In the genomic region with DNA sequence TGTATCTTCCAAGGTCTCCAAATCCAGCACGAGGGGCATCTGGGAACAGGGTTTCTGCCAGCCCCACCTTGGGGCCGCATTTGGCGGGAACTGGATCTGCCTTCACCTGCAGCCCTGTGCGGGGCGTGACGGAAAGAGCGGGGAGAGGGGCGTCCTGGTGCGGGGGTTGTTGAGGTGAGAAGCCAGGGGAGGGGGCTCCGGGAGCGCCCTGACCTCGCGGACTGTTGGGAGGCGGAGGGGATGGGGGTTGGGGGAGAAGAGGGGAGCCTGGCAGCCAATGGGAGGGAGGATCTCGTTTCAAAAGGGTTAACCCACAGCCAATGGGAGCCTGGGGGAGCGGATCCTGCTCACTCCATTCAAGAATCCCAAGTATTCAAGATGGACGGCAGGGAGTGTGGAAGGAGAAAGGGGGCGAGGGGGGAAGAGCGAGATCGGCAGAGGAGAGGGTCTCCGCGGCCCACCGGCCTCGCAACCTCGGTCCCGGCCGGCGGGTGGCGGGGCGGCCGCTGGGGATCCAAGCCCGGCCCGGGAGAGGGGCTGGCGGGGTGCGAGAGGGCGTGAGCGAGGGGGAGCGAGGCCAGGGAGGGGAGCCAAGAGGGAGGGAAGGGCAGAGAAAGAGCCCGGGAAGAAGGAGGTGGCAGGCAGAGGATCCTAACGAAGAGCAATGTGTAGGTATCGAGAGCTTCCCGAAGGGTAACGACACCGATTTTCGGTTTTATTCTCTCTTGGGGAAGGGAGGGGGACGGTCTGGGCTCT, we compare ENCODE assay signal across 8 cellular contexts. TPM values are rescaled to one million over a fixed set of nuclear protein-coding genes. Genes with fewer than 3 reads are reported as not detected.
DNase-seq lines count a peak whose midpoint lies in the region; ATAC-seq and TF ChIP-seq lines count a peak whose summit lies in the region.

No MANE protein-coding gene starts in this region.

- intact Hi-C loops in activated CD4-positive, alpha-beta T cell treated with anti-CD3 and anti-CD28 coated beads, Interleukin-2, amount 10 ng/mL, durations not matched to agents 24 days and 14 days (cut with micrococcal nuclease), result no loop called here

- H3K4me1 Mint-ChIP-seq in activated CD4-positive, alpha-beta T cell treated with anti-CD3 and anti-CD28 coated beads, Interleukin-2, amount 10 ng/mL, durations not matched to agents 24 days and 14 days, result peaks cover 20% of the 10 kb centered on the region

- under 1% methylated on average over 46 of the region's 46 CpGs for WGBS in urinary bladder

- no peaks in the 10 kb centered on the region for H3K9me3 ChIP-seq in muscle layer of colon (ENCODE audit: low read length)

- H3K27me3 Mint-ChIP-seq in activated CD4-positive, alpha-beta T cell treated with anti-CD3 and anti-CD28 coated beads, Interleukin-2, amount 10 ng/mL, durations not matched to agents 24 days and 14 days, result peaks cover 17% of the 10 kb centered on the region

- no peaks in the 10 kb centered on the region for H3K9me3 Mint-ChIP-seq in activated CD4-positive, alpha-beta T cell treated with anti-CD3 and anti-CD28 coated beads, Interleukin-2, amount 10 ng/mL, durations not matched to agents 24 days and 14 days

- no peak for TF ChIP-seq CTCF in WI38 (IDR thresholded peaks at IDR 0.05; ENCODE audit: low read depth, low read length)

- peak overlapping the region; percentile 84 for H3K4me3 ChIP-seq in WI38 (ENCODE audit: low read depth, low read length)
- peak overlapping the region; percentile 84 to 90 for H3K4me3 ChIP-seq in muscle layer of colon (ENCODE audit: low read depth in 1 of 2, low read length in 2 of 2)
- peak overlapping the region; percentile 58 for H3K4me3 ChIP-seq in urinary bladder (ENCODE audit: low read depth, low read length)

- peak; percentile 67 for DNase-seq in activated CD4-positive, alpha-beta T cell treated with anti-CD3 and anti-CD28 coated beads, Interleukin-2, amount 10 ng/mL, durations not matched to agents 24 days and 14 days
- DNase-seq in activated CD4-positive, alpha-beta T cell treated with anti-CD3 and anti-CD28 coated beads, Interleukin-2, amount 50 U/mL, for 1 hour, result no peak
- peak; percentile 73 for DNase-seq in NCI-H1048 (lab: John Stamatoyannopoulos, UW)
- peak; percentile 84 for DNase-seq in fibroblast of peridontal ligament (ENCODE audit: extremely low read depth)

- peak overlapping the region; percentile 78 for H3K27ac Mint-ChIP-seq in activated CD4-positive, alpha-beta T cell treated with anti-CD3 and anti-CD28 coated beads, Interleukin-2, amount 10 ng/mL, durations not matched to agents 24 days and 14 days

- peak overlapping the region; percentile 87 for H3K4me3 Mint-ChIP-seq in activated CD4-positive, alpha-beta T cell treated with anti-CD3 and anti-CD28 coated beads, Interleukin-2, amount 10 ng/mL, durations not matched to agents 24 days and 14 days

- no peak for ATAC-seq in HG03520 (IDR thresholded peaks at IDR 0.05; ENCODE audit: unreplicated experiment)

- peak overlapping the region; percentile 67 for H3K9ac ChIP-seq in muscle layer of colon (ENCODE audit: low read length)

- H3K36me3 ChIP-seq in muscle layer of colon (ENCODE audit: insufficient read depth, low read length) (no peaks in the 10 kb centered on the region), urinary bladder (ENCODE audit: insufficient read depth) (no peaks in the 10 kb centered on the region)

- no peaks in the 10 kb centered on the region for H3K27me3 ChIP-seq in muscle layer of colon (ENCODE audit: control insufficient read depth in 1 of 2, insufficient read depth in 2 of 2, low read length in 2 of 2)

- H3K4me1 ChIP-seq in muscle layer of colon (ENCODE audit: insufficient read depth, low read length) (peaks cover 33% of the 10 kb centered on the region), urinary bladder (ENCODE audit: insufficient read depth) (no peaks in the 10 kb centered on the region)

- peak overlapping the region; percentile 86 for H3K27ac ChIP-seq in muscle layer of colon (ENCODE audit: low read depth, low read length)
- no peak overlapping the region for H3K27ac ChIP-seq in urinary bladder (ENCODE audit: low read depth)

- no peaks in the 10 kb centered on the region for H3K36me3 Mint-ChIP-seq in activated CD4-positive, alpha-beta T cell treated with anti-CD3 and anti-CD28 coated beads, Interleukin-2, amount 10 ng/mL, durations not matched to agents 24 days and 14 days (ENCODE audit: low read depth)

RNA-seq across cellular contexts. Expression of gene YPEL4, which starts 11.5 kb away (rescaled TPM):
- total RNA-seq in activated CD4-positive, alpha-beta T cell treated with anti-CD3 and anti-CD28 coated beads, Interleukin-2, amount 10 ng/mL, durations not matched to agents 24 days and 14 days, result 0.40 and 0.47 TPM in 2 replicates
- 1.7 TPM for total RNA-seq in urinary bladder
- polyA plus RNA-seq in urinary bladder, result 3.5 TPM

RNA-seq across cellular contexts. Expression of gene CLP1, which starts 19.4 kb away (rescaled TPM):
- 18.5 and 19.8 TPM in 2 replicates for total RNA-seq in activated CD4-positive, alpha-beta T cell treated with anti-CD3 and anti-CD28 coated beads, Interleukin-2, amount 10 ng/mL, durations not matched to agents 24 days and 14 days
- 14.1 TPM for total RNA-seq in urinary bladder
- polyA plus RNA-seq in urinary bladder, result 12.7 TPM

RNA-seq across cellular contexts. Expression of gene ZDHHC5, which starts 29.7 kb away (rescaled TPM):
- total RNA-seq in activated CD4-positive, alpha-beta T cell treated with anti-CD3 and anti-CD28 coated beads, Interleukin-2, amount 10 ng/mL, durations not matched to agents 24 days and 14 days, result 78.4 and 80.9 TPM in 2 replicates
- total RNA-seq in urinary bladder, result 29.9 TPM
- 36.4 TPM for polyA plus RNA-seq in urinary bladder

RNA-seq across cellular contexts. Expression of gene SERPING1, which starts 40.7 kb away (rescaled TPM):
- total RNA-seq in activated CD4-positive, alpha-beta T cell treated with anti-CD3 and anti-CD28 coated beads, Interleukin-2, amount 10 ng/mL, durations not matched to agents 24 days and 14 days, result 0.14 and 0.28 TPM in 2 replicates
- total RNA-seq in urinary bladder, result 53.6 TPM
- polyA plus RNA-seq in urinary bladder, result 806 TPM
